ENCODE assay signal across 21 cellular contexts in genomic region chr3:38588995-38589937, GRCh38.
DNase-seq lines count a peak whose midpoint lies in the region; ATAC-seq and TF ChIP-seq lines count a peak whose summit lies in the region.
"Had no signal": no experiment of that assay in that cellular context is flagged by ENCODE, and none has a peak within 500 bp of the region (broad histone marks: within the 10 kb centered on the region; RNA-seq: fewer than 3 reads in every experiment).

No MANE protein-coding gene starts in this region.

- POLR2A ChIA-PET in activated CD4-positive, alpha-beta T cell treated with anti-CD3 and anti-CD28 coated beads, Interleukin-2, amount 10 ng/mL, durations not matched to agents 7 days and 5 days (lab: Charles Lee): no interaction called here

- ATAC-seq in RWPE2 (ENCODE audit: low read depth): no peak
- peak; percentile 42 for ATAC-seq in stimulated activated memory B cell treated with anti-CD40 and anti-IgM and Interleukin-4, amounts not matched to agents 10 μg/mL and 1 μg/mL and 100 μg/mL, for 72 hours
- ATAC-seq in GM18519 (IDR thresholded peaks at IDR 0.05; ENCODE audit: low FRiP score, unreplicated experiment): no peak
- no peak for ATAC-seq in HG03108 (IDR thresholded peaks at IDR 0.05; ENCODE audit: unreplicated experiment)
- ATAC-seq: CD8-positive, alpha-beta T cell; GM12878 had no signal

- H3K27me3 ChIP-seq in RWPE2 (ENCODE audit: insufficient read depth, poor library complexity, severe bottlenecking): peaks cover 3% of the 10 kb centered on the region
- no peaks in the 10 kb centered on the region for H3K27me3 ChIP-seq in esophagus muscularis mucosa
- H3K27me3 ChIP-seq: adrenal gland, breast epithelium, thyroid gland had no signal

- H3K4me3 Mint-ChIP-seq in activated CD4-positive, alpha-beta T cell treated with anti-CD3 and anti-CD28 coated beads, Interleukin-2, amount 10 ng/mL, durations not matched to agents 7 days and 5 days: no peak overlapping the region
- H3K4me3 Mint-ChIP-seq in activated CD4-positive, alpha-beta T cell treated with anti-CD3 and anti-CD28 coated beads, Interleukin-2, amount 10 ng/mL, durations not matched to agents 24 days and 14 days: no peak overlapping the region
- no peak overlapping the region for H3K4me3 Mint-ChIP-seq in stimulated activated memory B cell treated with anti-CD40 and anti-IgM and Interleukin-4, amounts not matched to agents 10 μg/mL and 1 μg/mL and 100 μg/mL, for 72 hours
- H3K4me3 Mint-ChIP-seq: CD8-positive, alpha-beta T cell had no signal

- TF ChIP-seq POLR2A in esophagus muscularis mucosa (IDR thresholded peaks at IDR 0.05; ENCODE audit: low read depth): no peak

- H3K27ac Mint-ChIP-seq in activated CD4-positive, alpha-beta T cell treated with anti-CD3 and anti-CD28 coated beads, Interleukin-2, amount 10 ng/mL, durations not matched to agents 7 days and 5 days: no peak overlapping the region
- H3K27ac Mint-ChIP-seq in activated CD4-positive, alpha-beta T cell treated with anti-CD3 and anti-CD28 coated beads, Interleukin-2, amount 10 ng/mL, durations not matched to agents 24 days and 14 days: no peak overlapping the region
- no peak overlapping the region for H3K27ac Mint-ChIP-seq in stimulated activated memory B cell treated with anti-CD40 and anti-IgM and Interleukin-4, amounts not matched to agents 10 μg/mL and 1 μg/mL and 100 μg/mL, for 72 hours
- H3K27ac Mint-ChIP-seq: activated T-helper 2 cell treated with anti-CD3 and anti-CD28 coated beads, Interferon-gamma antibody, Interleukin-2, Interleukin-4, amounts not matched to agents 10 μg/mL and 5 μg/mL and 100 μg/mL, durations not matched to agents 14 hours and 24 hours and 36 hours; CD8-positive, alpha-beta T cell; progenitor cell of endocrine pancreas had no signal

- no peaks in the 10 kb centered on the region for H3K9me3 Mint-ChIP-seq in activated CD4-positive, alpha-beta T cell treated with anti-CD3 and anti-CD28 coated beads, Interleukin-2, amount 10 ng/mL, durations not matched to agents 7 days and 5 days
- H3K9me3 Mint-ChIP-seq in activated CD4-positive, alpha-beta T cell treated with anti-CD3 and anti-CD28 coated beads, Interleukin-2, amount 10 ng/mL, durations not matched to agents 24 days and 14 days: no peaks in the 10 kb centered on the region
- no peaks in the 10 kb centered on the region for H3K9me3 Mint-ChIP-seq in stimulated activated memory B cell treated with anti-CD40 and anti-IgM and Interleukin-4, amounts not matched to agents 10 μg/mL and 1 μg/mL and 100 μg/mL, for 72 hours
- H3K9me3 Mint-ChIP-seq: activated T-helper 2 cell treated with anti-CD3 and anti-CD28 coated beads, Interferon-gamma antibody, Interleukin-2, Interleukin-4, amounts not matched to agents 10 μg/mL and 5 μg/mL and 100 μg/mL, durations not matched to agents 14 hours and 24 hours and 36 hours; CD8-positive, alpha-beta T cell had no signal

- H3K4me3 ChIP-seq in RWPE2 (ENCODE audit: severe bottlenecking): no peak overlapping the region
- no peak overlapping the region for H3K4me3 ChIP-seq in esophagus muscularis mucosa
- H3K4me3 ChIP-seq: adrenal gland, breast epithelium, GM12878, thyroid gland had no signal

- intact Hi-C loops in activated CD4-positive, alpha-beta T cell treated with anti-CD3 and anti-CD28 coated beads, Interleukin-2, amount 10 ng/mL, durations not matched to agents 24 days and 14 days (cut with micrococcal nuclease): no loop called here
- intact Hi-C loops in esophagus muscularis mucosa (cut with DNase I): no loop called here

- H3K36me3 ChIP-seq in RWPE2 (ENCODE audit: low read depth) (no peaks in the 10 kb centered on the region), esophagus muscularis mucosa (peaks cover 0 to 31% (median 0%) of the 10 kb centered on the region in 4 donors)
- H3K36me3 ChIP-seq: adrenal gland, breast epithelium, thyroid gland had no signal

- CTCF ChIA-PET in activated CD4-positive, alpha-beta T cell treated with anti-CD3 and anti-CD28 coated beads, Interleukin-2, amount 10 ng/mL, durations not matched to agents 7 days and 5 days (lab: Charles Lee): interaction anchor here (1.0 kb wide), 1 partner anchor 39 kb away, joined by 3 read pairs; no protein-coding TSS in a partner anchor

- WGBS in esophagus muscularis mucosa: 84% methylated on average over 20 of the region's 20 CpGs

- no peaks in the 10 kb centered on the region for H3K4me1 Mint-ChIP-seq in activated CD4-positive, alpha-beta T cell treated with anti-CD3 and anti-CD28 coated beads, Interleukin-2, amount 10 ng/mL, durations not matched to agents 7 days and 5 days
- H3K4me1 Mint-ChIP-seq in activated CD4-positive, alpha-beta T cell treated with anti-CD3 and anti-CD28 coated beads, Interleukin-2, amount 10 ng/mL, durations not matched to agents 24 days and 14 days: no peaks in the 10 kb centered on the region
- H3K4me1 Mint-ChIP-seq in stimulated activated memory B cell treated with anti-CD40 and anti-IgM and Interleukin-4, amounts not matched to agents 10 μg/mL and 1 μg/mL and 100 μg/mL, for 72 hours: no peaks in the 10 kb centered on the region

- H3K4me1 ChIP-seq in RWPE2 (ENCODE audit: insufficient read depth, poor library complexity, severe bottlenecking): no peaks in the 10 kb centered on the region
- peaks cover 0 to 3% (median 0%) of the 10 kb centered on the region in 4 donors for H3K4me1 ChIP-seq in esophagus muscularis mucosa
- H3K4me1 ChIP-seq: adrenal gland, breast epithelium had no signal

- no peak overlapping the region for H3K27ac ChIP-seq in RWPE2 (ENCODE audit: poor library complexity, severe bottlenecking)
- no peak overlapping the region for H3K27ac ChIP-seq in esophagus muscularis mucosa (replicated peaks in 1 of 4)
- H3K27ac ChIP-seq: 22Rv1, adrenal gland, breast epithelium had no signal

- TF ChIP-seq CTCF in RWPE2 (IDR thresholded peaks at IDR 0.05; ENCODE audit: poor library complexity, severe bottlenecking) (no peak), esophagus muscularis mucosa (IDR thresholded peaks at IDR 0.05) (no peak)

- TF ChIP-seq EP300 in esophagus muscularis mucosa (IDR thresholded peaks at IDR 0.05): no peak

- H3K9me3 ChIP-seq in RWPE2 (ENCODE audit: severe bottlenecking) (no peaks in the 10 kb centered on the region), esophagus muscularis mucosa (no peaks in the 10 kb centered on the region)
- H3K9me3 ChIP-seq: adrenal gland, breast epithelium, thyroid gland had no signal

- peak; percentile 1 for DNase-seq in activated CD4-positive, alpha-beta T cell treated with anti-CD3 and anti-CD28 coated beads, Interleukin-2, amount 10 ng/mL, durations not matched to agents 7 days and 5 days
- DNase-seq in activated CD4-positive, alpha-beta T cell treated with anti-CD3 and anti-CD28 coated beads, Interleukin-2, amount 10 ng/mL, durations not matched to agents 24 days and 14 days: no peak
- peak; percentile 23 for DNase-seq in RWPE2 (ENCODE audit: low spot score)
- peak; percentile 62 for DNase-seq in esophagus muscularis mucosa (ENCODE audit: extremely low spot score)
- DNase-seq in GM19238 (ENCODE audit: insufficient read length, low spot score): no peak
- DNase-seq: DMS79; glutamatergic neuron; NCI-H526 treated with DMSO at 0.1 percent for 48 hours; SHP77; stimulated activated naive CD4-positive, alpha-beta T cell had no signal

- peaks cover 12% of the 10 kb centered on the region for H3K27me3 Mint-ChIP-seq in activated CD4-positive, alpha-beta T cell treated with anti-CD3 and anti-CD28 coated beads, Interleukin-2, amount 10 ng/mL, durations not matched to agents 7 days and 5 days
- H3K27me3 Mint-ChIP-seq in activated CD4-positive, alpha-beta T cell treated with anti-CD3 and anti-CD28 coated beads, Interleukin-2, amount 10 ng/mL, durations not matched to agents 24 days and 14 days: peaks cover 8% of the 10 kb centered on the region
- H3K27me3 Mint-ChIP-seq in stimulated activated memory B cell treated with anti-CD40 and anti-IgM and Interleukin-4, amounts not matched to agents 10 μg/mL and 1 μg/mL and 100 μg/mL, for 72 hours: peaks cover 10% of the 10 kb centered on the region

- H3K36me3 Mint-ChIP-seq in activated CD4-positive, alpha-beta T cell treated with anti-CD3 and anti-CD28 coated beads, Interleukin-2, amount 10 ng/mL, durations not matched to agents 7 days and 5 days (ENCODE audit: low read depth): no peaks in the 10 kb centered on the region
- H3K36me3 Mint-ChIP-seq in activated CD4-positive, alpha-beta T cell treated with anti-CD3 and anti-CD28 coated beads, Interleukin-2, amount 10 ng/mL, durations not matched to agents 24 days and 14 days (ENCODE audit: low read depth): no peaks in the 10 kb centered on the region
- no peaks in the 10 kb centered on the region for H3K36me3 Mint-ChIP-seq in stimulated activated memory B cell treated with anti-CD40 and anti-IgM and Interleukin-4, amounts not matched to agents 10 μg/mL and 1 μg/mL and 100 μg/mL, for 72 hours
- H3K36me3 Mint-ChIP-seq: CD8-positive, alpha-beta T cell had no signal

Comparison
In these comparisons a context has a peak if more than half of its experiments do, and no peak if none do; other contexts are left out.
1. DNase-seq: peak in activated CD4-positive, alpha-beta T cell treated with anti-CD3 and anti-CD28 coated beads, Interleukin-2, amount 10 ng/mL, durations not matched to agents 7 days and 5 days (single experiment), RWPE2 (single experiment) and esophagus muscularis mucosa (single experiment); none in activated CD4-positive, alpha-beta T cell treated with anti-CD3 and anti-CD28 coated beads, Interleukin-2, amount 10 ng/mL, durations not matched to agents 24 days and 14 days (single experiment) and GM19238 (single experiment).